33 cellular contexts compared by ENCODE assay signal in the genomic region with DNA sequence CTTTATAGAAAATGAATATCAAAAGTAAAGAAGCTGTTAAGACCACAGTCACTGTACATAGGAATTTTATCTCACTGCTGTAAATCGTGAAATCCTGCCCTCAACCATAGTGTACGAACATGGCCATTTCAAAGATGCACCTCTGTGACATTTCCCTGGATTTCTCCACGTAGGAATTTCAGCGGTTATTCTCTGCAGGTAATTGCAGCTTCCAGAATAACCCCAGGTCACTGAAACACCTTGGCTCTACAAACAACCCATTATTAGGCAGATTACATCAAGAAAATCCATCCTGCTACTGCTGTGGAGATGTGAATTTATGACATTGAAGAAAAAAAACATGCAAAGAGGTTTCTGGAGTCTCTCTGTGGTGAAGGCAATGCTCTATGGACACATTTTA.
"Had no signal": no experiment of that assay in that cellular context is flagged by ENCODE, and none has a peak within 500 bp of the region (broad histone marks: within the 10 kb centered on the region; RNA-seq: fewer than 3 reads in every experiment).

No MANE protein-coding gene starts in this region.

- H3K27ac Mint-ChIP-seq: activated B cell treated with CpG ODN at 0.5 μM for 24 hours; activated CD4-positive, alpha-beta memory T cell treated with anti-CD3 and anti-CD28 coated beads for 36 hours; activated CD4-positive, alpha-beta T cell treated with anti-CD3 and anti-CD28 coated beads, Interleukin-2, amount 10 ng/mL, durations not matched to agents 24 days and 14 days; activated CD8-positive, alpha-beta T cell treated with anti-CD3 and anti-CD28 coated beads for 36 hours; activated naive CD4-positive, alpha-beta T cell treated with anti-CD3 and anti-CD28 coated beads, Interleukin-2, amount 10 ng/mL, durations not matched to agents 7 days and 5 days; activated naive CD4-positive, alpha-beta T cell treated with anti-CD3 and anti-CD28 coated beads, Interleukin-2, amount 50 U/mL, for 24 hours; activated naive CD8-positive, alpha-beta T cell; activated naive CD8-positive, alpha-beta T cell treated with anti-CD3 and anti-CD28 coated beads, Interleukin-2, amount 10 ng/mL, durations not matched to agents 7 days and 5 days; activated naive CD8-positive, alpha-beta T cell treated with anti-CD3 and anti-CD28 coated beads, Interleukin-2, amount 50 U/mL, for 24 hours; activated T-helper 2 cell treated with anti-CD3 and anti-CD28 coated beads, Interferon-gamma antibody, Interleukin-2, Interleukin-4, amounts not matched to agents 10 μg/mL and 5 μg/mL and 100 μg/mL, durations not matched to agents 14 hours and 24 hours and 36 hours; brain; T-helper 1 cell treated with Interleukin-12 subunit alpha and Interleukin-12 subunit beta and Interleukin-4 antibody, amounts not matched to agents 30 μg/mL and 1 μg/mL, for 36 hours; T-helper 2 cell treated with Interferon-gamma antibody and Interleukin-4, amounts not matched to agents 5 μg/mL and 100 μg/mL, for 36 hours had no signal

- H3K27me3 Mint-ChIP-seq: activated CD8-positive, alpha-beta T cell treated with anti-CD3 and anti-CD28 coated beads for 36 hours; activated naive CD4-positive, alpha-beta T cell treated with anti-CD3 and anti-CD28 coated beads, Interleukin-2, amount 50 U/mL, for 24 hours; activated naive CD8-positive, alpha-beta T cell treated with anti-CD3 and anti-CD28 coated beads, Interleukin-2, amount 50 U/mL, for 24 hours had no signal

- H3K4me3 Mint-ChIP-seq: activated B cell treated with CpG ODN at 0.5 μM for 24 hours; activated CD4-positive, alpha-beta memory T cell treated with anti-CD3 and anti-CD28 coated beads for 36 hours; activated CD4-positive, alpha-beta T cell treated with anti-CD3 and anti-CD28 coated beads, Interleukin-2, amount 10 ng/mL, durations not matched to agents 24 days and 14 days; activated CD8-positive, alpha-beta T cell treated with anti-CD3 and anti-CD28 coated beads for 36 hours; activated naive CD4-positive, alpha-beta T cell treated with anti-CD3 and anti-CD28 coated beads, Interleukin-2, amount 10 ng/mL, durations not matched to agents 7 days and 5 days; activated naive CD4-positive, alpha-beta T cell treated with anti-CD3 and anti-CD28 coated beads, Interleukin-2, amount 50 U/mL, for 24 hours; activated naive CD8-positive, alpha-beta T cell; activated naive CD8-positive, alpha-beta T cell treated with anti-CD3 and anti-CD28 coated beads, Interleukin-2, amount 10 ng/mL, durations not matched to agents 7 days and 5 days; activated naive CD8-positive, alpha-beta T cell treated with anti-CD3 and anti-CD28 coated beads, Interleukin-2, amount 50 U/mL, for 24 hours; activated T-cell treated with anti-CD3 and anti-CD28 coated beads, Interleukin-2, amount 50 U/mL, for 4 hours; brain; T-helper 1 cell treated with Interleukin-12 subunit alpha and Interleukin-12 subunit beta and Interleukin-4 antibody, amounts not matched to agents 30 μg/mL and 1 μg/mL, for 36 hours; T-helper 2 cell treated with Interferon-gamma antibody and Interleukin-4, amounts not matched to agents 5 μg/mL and 100 μg/mL, for 36 hours had no signal

- H3K27me3 ChIP-seq: ascending aorta, cardiac muscle cell had no signal

- H3K36me3 Mint-ChIP-seq: activated CD4-positive, alpha-beta memory T cell treated with anti-CD3 and anti-CD28 coated beads for 36 hours; activated naive CD4-positive, alpha-beta T cell treated with anti-CD3 and anti-CD28 coated beads, Interleukin-2, amount 10 ng/mL, durations not matched to agents 7 days and 5 days; activated naive CD8-positive, alpha-beta T cell treated with anti-CD3 and anti-CD28 coated beads, Interleukin-2, amount 10 ng/mL, durations not matched to agents 7 days and 5 days; brain had no signal

- ATAC-seq: activated CD8-positive, alpha-beta T cell treated with anti-CD3 and anti-CD28 coated beads for 36 hours; activated naive CD8-positive, alpha-beta T cell treated with anti-CD3 and anti-CD28 coated beads, Interleukin-2, amount 50 U/mL, for 24 hours; activated T-cell treated with anti-CD3 and anti-CD28 coated beads, Interleukin-2, amount 50 U/mL, for 4 hours had no signal

- H3K4me3 ChIP-seq: ascending aorta, cardiac muscle cell had no signal

- H3K9me3 Mint-ChIP-seq: activated CD4-positive, alpha-beta memory T cell treated with anti-CD3 and anti-CD28 coated beads for 36 hours; activated CD8-positive, alpha-beta T cell treated with anti-CD3 and anti-CD28 coated beads for 36 hours; activated naive CD4-positive, alpha-beta T cell treated with anti-CD3 and anti-CD28 coated beads, Interleukin-2, amount 10 ng/mL, durations not matched to agents 7 days and 5 days; activated naive CD4-positive, alpha-beta T cell treated with anti-CD3 and anti-CD28 coated beads, Interleukin-2, amount 50 U/mL, for 24 hours; activated T-cell treated with anti-CD3 and anti-CD28 coated beads, Interleukin-2, amount 50 U/mL, for 4 hours; T-helper 1 cell treated with Interleukin-12 subunit alpha and Interleukin-12 subunit beta and Interleukin-4 antibody, amounts not matched to agents 30 μg/mL and 1 μg/mL, for 36 hours had no signal

- H3K36me3 ChIP-seq: ascending aorta, cardiac muscle cell had no signal

- H3K4me1 Mint-ChIP-seq: brain had no signal

- H3K4me1 ChIP-seq: ascending aorta had no signal

- H3K9me3 ChIP-seq: ascending aorta had no signal

- H3K27ac ChIP-seq: ascending aorta, cardiac muscle cell, VCaP had no signal

- DNase-seq: activated B cell treated with CpG ODN at 0.5 μM for 24 hours; activated CD4-positive, alpha-beta memory T cell treated with anti-CD3 and anti-CD28 coated beads for 36 hours; activated CD4-positive, alpha-beta T cell treated with anti-CD3 and anti-CD28 coated beads for 4 hours; activated CD4-positive, alpha-beta T cell treated with anti-CD3 and anti-CD28 coated beads, Interleukin-2, amount 10 ng/mL, durations not matched to agents 24 days and 14 days; activated CD4-positive, alpha-beta T cell treated with anti-CD3 and anti-CD28 coated beads, Interleukin-2, amount 50 U/mL, for 1 hour; activated CD4-positive, alpha-beta T cell treated with anti-CD3 and anti-CD28 coated beads, Interleukin-2, amount 50 U/mL, for 4 hours; activated CD4-positive, CD25-positive, alpha-beta regulatory T cell treated with anti-CD3 and anti-CD28 coated beads, Interleukin-2, amount 50 U/mL, for 72 hours; activated CD8-positive, alpha-beta memory T cell treated with anti-CD3 and anti-CD28 coated beads, Interleukin-2, amount 50 U/mL, for 4 hours; activated CD8-positive, alpha-beta T cell treated with anti-CD3 and anti-CD28 coated beads for 36 hours; activated effector memory CD4-positive, alpha-beta T cell treated with Interleukin-2 at 50 U/mL for 16 hours; activated gamma-delta T cell; activated naive CD4-positive, alpha-beta T cell treated with anti-CD3 and anti-CD28 coated beads, Interleukin-2, amount 10 ng/mL, durations not matched to agents 7 days and 5 days; activated naive CD4-positive, alpha-beta T cell treated with Interleukin-2 at 50 U/mL for 16 hours; activated naive CD8-positive, alpha-beta T cell treated with anti-CD3 and anti-CD28 coated beads, Interleukin-2, amount 10 ng/mL, durations not matched to agents 7 days and 5 days; activated naive CD8-positive, alpha-beta T cell treated with anti-CD3 and anti-CD28 coated beads, Interleukin-2, amount 50 U/mL, for 24 hours; activated T-cell treated with anti-CD3 and anti-CD28 coated beads for 4 hours; activated T-cell treated with anti-CD3 and anti-CD28 coated beads, Interleukin-2, amount 50 U/mL, for 1 hour; activated T-cell treated with anti-CD3 and anti-CD28 coated beads, Interleukin-2, amount 50 U/mL, for 4 hours; amygdala; anterior cingulate cortex; central memory CD4-positive, alpha-beta T cell; T-helper 1 cell; T-helper 2 cell; T-helper 9 cell had no signal
